8 cellular contexts compared by ENCODE assay signal in genomic region chr1:160205242-160205973, GRCh38. TPM values are rescaled to one million over a fixed set of nuclear protein-coding genes. Genes with fewer than 3 reads are reported as not detected.
A peak's percentile ranks its signal among the peaks of the same experiment; 100 is the strongest.
DNase-seq lines count a peak whose midpoint lies in the region; ATAC-seq and TF ChIP-seq lines count a peak whose summit lies in the region.

TSS of gene PEA15 (plus strand) at chr1:160205384. CDS start at chr1:160211545, 6,161 bp downstream.

- CTCF ChIA-PET in CD8-positive, alpha-beta memory T cell (lab: Charles Lee): interaction anchor here (0.6 to 2.7 kb wide), 5 partner anchors 12 to 148 kb away, joined by 3 to 12 read pairs (median 3); no protein-coding TSS in a partner anchor

- H3K27ac Mint-ChIP-seq in CD8-positive, alpha-beta memory T cell: peak within 1 kb of the TSS; percentile 88 to 98 (median 94)
- H3K27ac Mint-ChIP-seq in T-helper 17 cell: peak within 1 kb of the TSS; percentile 92

- no peaks in the 10 kb centered on the region for H3K9me3 Mint-ChIP-seq in CD8-positive, alpha-beta memory T cell

- H3K4me3 ChIP-seq in CD8-positive, alpha-beta memory T cell (ENCODE audit: low read length): peak within 1 kb of the TSS; percentile 71
- peak within 1 kb of the TSS; percentile 84 for H3K4me3 ChIP-seq in Jurkat, Clone E6-1 (ENCODE audit: low read length)
- H3K4me3 ChIP-seq in right atrium auricular region: peak within 1 kb of the TSS; percentile 85 to 95
- peak within 1 kb of the TSS; percentile 68 for H3K4me3 ChIP-seq in urinary bladder (ENCODE audit: low read depth, low read length)

- H3K27ac ChIP-seq in CD8-positive, alpha-beta memory T cell (ENCODE audit: low read depth, low read length): peak within 1 kb of the TSS; percentile 69
- H3K27ac ChIP-seq in angular gyrus (ENCODE audit: low read depth, low read length) (peak within 1 kb of the TSS; percentile 97), right atrium auricular region (peak within 1 kb of the TSS; percentile 95), urinary bladder (ENCODE audit: low read depth) (peak within 1 kb of the TSS; percentile 78)

- H3K36me3 Mint-ChIP-seq in CD8-positive, alpha-beta memory T cell: peaks cover 0 to 10% (median 0%) of the 10 kb centered on the region in 3 donors
- H3K36me3 Mint-ChIP-seq in T-helper 17 cell (ENCODE audit: low read depth): no peaks in the 10 kb centered on the region

- peak within 1 kb of the TSS; percentile 86 to 95 (median 88) for H3K4me3 Mint-ChIP-seq in CD8-positive, alpha-beta memory T cell
- peak within 1 kb of the TSS; percentile 93 for H3K4me3 Mint-ChIP-seq in T-helper 17 cell

- no peaks in the 10 kb centered on the region for H3K9me3 ChIP-seq in CD8-positive, alpha-beta memory T cell (ENCODE audit: low read length)
- H3K9me3 ChIP-seq in T-helper 17 cell (ENCODE audit: control insufficient read depth, low read length, poor library complexity, severe bottlenecking) (no peaks in the 10 kb centered on the region), right atrium auricular region (no peaks in the 10 kb centered on the region)

- no peaks in the 10 kb centered on the region for H3K27me3 ChIP-seq in CD8-positive, alpha-beta memory T cell (ENCODE audit: insufficient read depth, low read length, poor library complexity, severe bottlenecking)
- no peaks in the 10 kb centered on the region for H3K27me3 ChIP-seq in right atrium auricular region

- no peaks in the 10 kb centered on the region for H3K27me3 Mint-ChIP-seq in CD8-positive, alpha-beta memory T cell
- H3K27me3 Mint-ChIP-seq in T-helper 17 cell: no peaks in the 10 kb centered on the region

- WGBS in urinary bladder: under 1% methylated on average over 74 of the region's 75 CpGs

- no peaks in the 10 kb centered on the region for H3K36me3 ChIP-seq in CD8-positive, alpha-beta memory T cell (ENCODE audit: insufficient read depth, low read length)
- H3K36me3 ChIP-seq in right atrium auricular region (no peaks in the 10 kb centered on the region), urinary bladder (ENCODE audit: insufficient read depth) (peaks cover 2% of the 10 kb centered on the region)

- peak; percentile 56 to 76 (median 58) for DNase-seq in CD8-positive, alpha-beta memory T cell
- DNase-seq in Jurkat, Clone E6-1 (ENCODE audit: low read depth, low spot score): peak; percentile 8
- DNase-seq in T-helper 17 cell (peak; percentile 45 to 60 (median 56)), right atrium auricular region (ENCODE audit: low spot score) (peak; percentile 73), putamen (ENCODE audit: low spot score) (peak; percentile 82)

- peaks cover 42 to 49% (median 49%) of the 10 kb centered on the region in 3 donors for H3K4me1 Mint-ChIP-seq in CD8-positive, alpha-beta memory T cell
- H3K4me1 Mint-ChIP-seq in T-helper 17 cell: peaks cover 55% of the 10 kb centered on the region

- no peak for TF ChIP-seq CTCF in right atrium auricular region (IDR thresholded peaks at IDR 0.05)

- POLR2A ChIA-PET in CD8-positive, alpha-beta memory T cell (lab: Charles Lee): interaction anchor here (0.6 to 1.8 kb wide), 3 partner anchors 23 to 98 kb away, joined by 3 to 4 read pairs (median 3); partner anchors contain the start of gene DCAF8

- peaks cover 13% of the 10 kb centered on the region for H3K4me1 ChIP-seq in CD8-positive, alpha-beta memory T cell (ENCODE audit: insufficient read depth, low read length)
- H3K4me1 ChIP-seq in right atrium auricular region: peaks cover 2 to 54% of the 10 kb centered on the region in 2 donors
- no peaks in the 10 kb centered on the region for H3K4me1 ChIP-seq in urinary bladder (ENCODE audit: insufficient read depth)

- ATAC-seq in GM19397 (IDR thresholded peaks at IDR 0.05; ENCODE audit: unreplicated experiment) (peak; percentile 52), T-helper 17 cell (peak; percentile 75)

RNA-seq across cellular contexts. Expression of gene PEA15, which starts in this region (rescaled TPM):
- 10 to 100 TPM; 77.4 to 81.4 TPM for total RNA-seq in CD8-positive, alpha-beta memory T cell
- 9.1 TPM for polyA plus RNA-seq in CD8-positive, alpha-beta memory T cell
- 45.5 TPM for polyA plus RNA-seq in Jurkat, Clone E6-1 (2012; ENCODE audit: insufficient read depth, insufficient read length)
- 10 to 100 TPM; 19.6 to 21.6 TPM for total RNA-seq in T-helper 17 cell
- 100 to 1,000 TPM in 1 of 2 donors, 10 to 100 TPM in 1; 69.2 to 144 TPM for total RNA-seq in right atrium auricular region
- 51.9 TPM for total RNA-seq in urinary bladder
- polyA plus RNA-seq in urinary bladder: 328 TPM

Comparison
In these comparisons a context has a peak if more than half of its experiments do, and no peak if none do; other contexts are left out.
1. Peak in every context shown above with its lines: DNase-seq, ATAC-seq, H3K4me3 ChIP-seq and H3K27ac ChIP-seq.
2. RNA of gene PEA15 (polyA plus RNA-seq): 328 TPM in urinary bladder (single experiment); 9.1 TPM in CD8-positive, alpha-beta memory T cell (single experiment); every median in the first group is over 10 times any median in the second.
3. DNase-seq: peak in every context shown above with its lines; median percentile 82 in putamen; 73 in right atrium auricular region; 58 in CD8-positive, alpha-beta memory T cell; 56 in T-helper 17 cell; 8 in Jurkat, Clone E6-1.